Comparison of ENCODE assay signal across 19 cellular contexts in the genomic region with DNA sequence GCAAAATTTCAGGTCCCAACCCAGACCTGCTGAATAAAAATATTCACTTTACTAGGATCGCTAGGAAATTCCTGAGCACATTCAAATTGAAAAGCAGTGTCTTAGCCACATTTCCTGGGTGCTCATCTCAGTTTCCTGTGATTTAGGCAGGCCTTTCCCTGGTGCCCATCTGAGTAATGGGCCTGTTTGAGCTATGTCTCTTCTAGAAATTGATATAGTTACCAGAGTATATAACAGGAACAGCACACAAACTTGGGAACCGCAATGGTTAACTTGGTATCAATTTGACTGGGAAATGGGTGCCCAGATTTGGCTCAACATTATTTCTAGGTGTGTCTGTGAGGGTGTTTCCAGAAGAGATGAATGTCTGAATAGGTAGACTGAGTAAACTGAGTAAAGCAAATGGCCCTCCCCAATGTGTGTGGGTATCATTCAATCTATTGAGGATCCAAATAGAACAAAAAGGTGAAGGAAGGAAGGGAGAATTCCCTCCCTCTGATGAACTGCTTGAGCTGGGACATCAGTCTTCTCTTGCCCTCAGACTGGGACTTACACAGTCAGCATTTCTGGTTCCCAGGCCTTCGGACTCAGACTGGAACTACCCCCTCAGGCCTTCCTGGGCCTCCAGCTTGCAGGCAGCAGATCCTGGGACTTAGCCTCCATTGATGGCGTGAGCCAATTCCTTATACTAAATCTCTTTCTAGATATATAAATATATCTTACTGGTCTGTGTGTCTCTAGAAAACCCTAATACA.
"Had no signal": no experiment of that assay in that cellular context is flagged by ENCODE, and none has a peak within 500 bp of the region (broad histone marks: within the 10 kb centered on the region; RNA-seq: fewer than 3 reads in every experiment).

No MANE protein-coding gene starts in this region.

- ATAC-seq: mucosa of descending colon had no signal

- H3K27me3 ChIP-seq: brain microvascular endothelial cell, hepatocyte, neural progenitor cell had no signal

- DNase-seq: activated CD4-positive, alpha-beta T cell treated with anti-CD3 and anti-CD28 coated beads, Interleukin-2, amount 50 U/mL, for 4 hours; activated CD4-positive, CD25-positive, alpha-beta regulatory T cell treated with anti-CD3 and anti-CD28 coated beads, Interleukin-2, amount 50 U/mL, for 72 hours; activated gamma-delta T cell treated with Interleukin-2 at 50 U/mL for 16 hours; activated T-cell treated with anti-CD3 and anti-CD28 coated beads, Interleukin-2, amount 50 U/mL, for 4 hours; aorta; brain microvascular endothelial cell; central memory CD4-positive, alpha-beta T cell; dorsolateral prefrontal cortex; foreskin fibroblast; mesenchymal stem cell; mucosa of descending colon; naive B cell; stimulated activated CD4-positive, alpha-beta T cell treated with anti-CD3 and anti-CD28 coated beads, Interleukin-12 subunit alpha, Interleukin-12 subunit beta, amount 100 ng/mL, for 4 hours; stimulated activated CD4-positive, alpha-beta T cell treated with anti-CD3 and anti-CD28 coated beads, Interleukin-2, amount 100 ng/mL, for 24 hours had no signal

- H3K27ac Mint-ChIP-seq: naive B cell, neural progenitor cell, progenitor cell of endocrine pancreas had no signal

- H3K4me1 ChIP-seq: neural progenitor cell had no signal

- H3K9ac ChIP-seq: neural progenitor cell had no signal

- H3K9me3 Mint-ChIP-seq: activated T-cell treated with anti-CD3 and anti-CD28 coated beads, Interleukin-2, amount 50 U/mL, for 4 hours had no signal

- FAIRE-seq: colon had no signal

- H3K4me3 ChIP-seq: dorsolateral prefrontal cortex, hepatocyte, mucosa of descending colon, neural progenitor cell had no signal

- H3K79me2 ChIP-seq: hepatocyte had no signal

- H3K36me3 ChIP-seq: brain microvascular endothelial cell, neural progenitor cell had no signal

- H3K27ac ChIP-seq: brain microvascular endothelial cell, dorsolateral prefrontal cortex, hepatocyte, neural progenitor cell, VCaP had no signal

- H3K9me3 ChIP-seq: mucosa of descending colon had no signal

- H3K36me3 Mint-ChIP-seq: naive B cell, neural progenitor cell had no signal

- H3K4me2 ChIP-seq: hepatocyte, neural progenitor cell had no signal

- H2AFZ ChIP-seq: hepatocyte, neural progenitor cell had no signal
